Comparison of ENCODE assay signal across 11 cellular contexts in genomic region chr16:50279142-50279865, GRCh38. TPM values are rescaled to one million over a fixed set of nuclear protein-coding genes. Genes with fewer than 3 reads are reported as not detected.
DNase-seq lines count a peak whose midpoint lies in the region; ATAC-seq and TF ChIP-seq lines count a peak whose summit lies in the region.
"Had no signal": no experiment of that assay in that cellular context is flagged by ENCODE, and none has a peak within 500 bp of the region (broad histone marks: within the 10 kb centered on the region; RNA-seq: fewer than 3 reads in every experiment).

No MANE protein-coding gene starts in this region.

- H3K27me3 Mint-ChIP-seq in activated CD4-positive, alpha-beta T cell treated with anti-CD3 and anti-CD28 coated beads for 36 hours: no peaks in the 10 kb centered on the region
- H3K27me3 Mint-ChIP-seq in T-cell: no peaks in the 10 kb centered on the region

- peak overlapping the region; percentile 29 for H3K27ac ChIP-seq in subcutaneous abdominal adipose tissue (ENCODE audit: low read depth, low read length)
- H3K27ac ChIP-seq: ovary, PC-9 had no signal

- H3K4me1 ChIP-seq in subcutaneous abdominal adipose tissue (ENCODE audit: control insufficient read depth in 5 of 5, insufficient read depth in 5 of 5, low read length in 5 of 5): peaks cover 6 to 77% (median 46%) of the 10 kb centered on the region in 5 donors

- H3K36me3 ChIP-seq in subcutaneous abdominal adipose tissue (ENCODE audit: control insufficient read depth in 5 of 5, insufficient read depth in 5 of 5, low read length in 5 of 5): no peaks in the 10 kb centered on the region
- H3K36me3 ChIP-seq: ovary had no signal

- peaks cover 94% of the 10 kb centered on the region for H3K4me1 Mint-ChIP-seq in activated CD4-positive, alpha-beta T cell treated with anti-CD3 and anti-CD28 coated beads for 36 hours
- peaks cover 89 to 99% (median 98%) of the 10 kb centered on the region in 3 donors for H3K4me1 Mint-ChIP-seq in T-cell

- no peak overlapping the region for H3K4me3 Mint-ChIP-seq in activated CD4-positive, alpha-beta T cell treated with anti-CD3 and anti-CD28 coated beads for 36 hours
- peak overlapping the region in 2 of 3 donors; percentile 10 to 85 for H3K4me3 Mint-ChIP-seq in T-cell

- H3K9me3 Mint-ChIP-seq in activated CD4-positive, alpha-beta T cell treated with anti-CD3 and anti-CD28 coated beads for 36 hours (ENCODE audit: low read depth): no peaks in the 10 kb centered on the region
- H3K9me3 Mint-ChIP-seq in T-cell: no peaks in the 10 kb centered on the region

- H3K36me3 Mint-ChIP-seq in activated CD4-positive, alpha-beta T cell treated with anti-CD3 and anti-CD28 coated beads for 36 hours (ENCODE audit: low read depth): peaks cover 32% of the 10 kb centered on the region
- peaks cover 7% of the 10 kb centered on the region for H3K36me3 Mint-ChIP-seq in T-cell

- no peaks in the 10 kb centered on the region for H3K27me3 ChIP-seq in subcutaneous abdominal adipose tissue (ENCODE audit: control insufficient read depth in 5 of 5, insufficient read depth in 4 of 5, low read length in 5 of 5)
- H3K27me3 ChIP-seq: ovary had no signal

- intact Hi-C loops in activated CD4-positive, alpha-beta T cell treated with anti-CD3 and anti-CD28 coated beads for 36 hours (cut with DNase I, micrococcal nuclease): loop anchor here (2.0 to 5.0 kb wide), 3 partner anchors 67 to 488 kb away; no protein-coding TSS in a partner anchor

- no peak for TF ChIP-seq CTCF in GM20000 (IDR thresholded peaks at IDR 0.05; ENCODE audit: extremely low read depth, missing control alignments)

- CTCF ChIA-PET in activated CD4-positive, alpha-beta T cell treated with anti-CD3 and anti-CD28 coated beads for 36 hours (lab: Charles Lee): interaction anchor here (0.6 to 1.8 kb wide), 13 partner anchors 9 to 386 kb away, joined by 3 to 8 read pairs (median 4); no protein-coding TSS in a partner anchor
- CTCF ChIA-PET in T-cell (lab: Charles Lee): interaction anchor here (0.7 to 1.5 kb wide), 5 partner anchors 10 to 69 kb away, joined by 3 to 10 read pairs (median 3); no protein-coding TSS in a partner anchor

- no peaks in the 10 kb centered on the region for H3K9me3 ChIP-seq in subcutaneous abdominal adipose tissue (ENCODE audit: control insufficient read depth in 5 of 5, low read length in 5 of 5)
- H3K9me3 ChIP-seq: ovary had no signal

- H3K4me3 ChIP-seq in subcutaneous abdominal adipose tissue (ENCODE audit: low read depth in 1 of 5, low read length in 5 of 5): peak overlapping the region in 2 of 5 donors; percentile 39 to 45
- H3K4me3 ChIP-seq: ovary, PC-9 had no signal

- no peak for ATAC-seq in activated CD4-positive, alpha-beta T cell treated with anti-CD3 and anti-CD28 coated beads for 36 hours
- ATAC-seq in T-cell (replicated peaks in 1 of 4): no peak

- POLR2A ChIA-PET in activated CD4-positive, alpha-beta T cell treated with anti-CD3 and anti-CD28 coated beads for 36 hours (lab: Charles Lee): no interaction called here
- POLR2A ChIA-PET in T-cell (lab: Charles Lee): interaction anchor here in 1 of 2 donors (0.6 to 1.0 kb wide), 4 partner anchors 11 to 205 kb away, joined by 3 to 5 read pairs (median 3); no protein-coding TSS in a partner anchor

- no peak overlapping the region for H3K9ac ChIP-seq in subcutaneous abdominal adipose tissue (ENCODE audit: low read length in 5 of 5)

- DNase-seq in activated CD4-positive, alpha-beta T cell treated with anti-CD3 and anti-CD28 coated beads for 36 hours: no peak
- DNase-seq in activated CD4-positive, alpha-beta T cell treated with anti-CD3 and anti-CD28 coated beads for 48 hours: no peak
- DNase-seq in T-cell (no peak), hippocampal formation (lab: John Stamatoyannopoulos, UW) (peak; percentile 26 to 33), NCI-H1930 (lab: John Stamatoyannopoulos, UW) (no peak), GM20000 (ENCODE audit: low spot score) (no peak), dedifferentiated amniotic fluid mesenchymal stem cell (ENCODE audit: extremely low spot score) (no peak)
- DNase-seq: PC-9; stimulated activated naive CD4-positive, alpha-beta T cell had no signal

- H3K27ac Mint-ChIP-seq in activated CD4-positive, alpha-beta T cell treated with anti-CD3 and anti-CD28 coated beads for 36 hours: peak overlapping the region; percentile 89
- peak overlapping the region; percentile 87 to 99 for H3K27ac Mint-ChIP-seq in T-cell

RNA-seq across cellular contexts. Expression of gene ADCY7, which starts 13.0 kb away (rescaled TPM):
- total RNA-seq in activated CD4-positive, alpha-beta T cell treated with anti-CD3 and anti-CD28 coated beads for 36 hours: 10 to 100 TPM; 51.8 to 85.3 TPM
- total RNA-seq in T-cell: 100 to 1,000 TPM; 201 to 314 (median 278) TPM

Comparison
In these comparisons a context has a peak if more than half of its experiments do, and no peak if none do; other contexts are left out.
1. DNase-seq: peak in hippocampal formation (2 of 2); none in activated CD4-positive, alpha-beta T cell treated with anti-CD3 and anti-CD28 coated beads for 36 hours (single experiment), activated CD4-positive, alpha-beta T cell treated with anti-CD3 and anti-CD28 coated beads for 48 hours (single experiment), T-cell (0 of 34), NCI-H1930 (0 of 2), GM20000 (single experiment) and dedifferentiated amniotic fluid mesenchymal stem cell (single experiment).